ENCODE assay signal across 1 cellular context in the genomic region with DNA sequence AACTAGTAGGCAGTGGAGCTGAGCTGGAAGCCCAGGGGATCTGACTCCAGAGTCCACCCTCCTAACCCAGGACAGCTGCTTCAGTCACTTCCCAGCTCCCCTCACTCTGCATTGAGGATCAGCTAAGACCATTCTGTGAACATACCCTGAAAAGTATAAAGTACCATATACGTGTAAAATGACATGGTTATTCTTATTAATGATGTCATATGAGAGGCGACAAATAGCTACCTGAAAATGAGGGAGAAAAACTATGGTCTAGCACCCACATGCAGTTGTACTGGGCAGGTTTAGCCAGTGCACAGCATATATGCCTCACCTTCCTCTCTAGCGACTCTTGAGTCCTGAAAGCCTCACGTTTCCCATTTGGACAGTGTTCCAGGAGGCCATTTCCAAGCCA.
A peak's percentile ranks its signal among the peaks of the same experiment; 100 is the strongest.
TF ChIP-seq lines count a peak whose summit lies in the region.

No MANE protein-coding gene starts in this region.

TF ChIP-seq in GM12878, 131 proteins besides CTCF, POLR2A, EP300 and RAD21 (continued from another document):
- TF ChIP-seq MTA3 (IDR thresholded peaks at IDR 0.05; ENCODE audit: borderline replicate concordance, low read length) (no peak), CHD2 (IDR thresholded peaks at IDR 0.05; ENCODE audit: borderline replicate concordance, low read depth, low read length) (0 out of 2 replicates have a peak, but pooled peaks have one; percentile 15)
- TF ChIP-seq, protein P1, sequence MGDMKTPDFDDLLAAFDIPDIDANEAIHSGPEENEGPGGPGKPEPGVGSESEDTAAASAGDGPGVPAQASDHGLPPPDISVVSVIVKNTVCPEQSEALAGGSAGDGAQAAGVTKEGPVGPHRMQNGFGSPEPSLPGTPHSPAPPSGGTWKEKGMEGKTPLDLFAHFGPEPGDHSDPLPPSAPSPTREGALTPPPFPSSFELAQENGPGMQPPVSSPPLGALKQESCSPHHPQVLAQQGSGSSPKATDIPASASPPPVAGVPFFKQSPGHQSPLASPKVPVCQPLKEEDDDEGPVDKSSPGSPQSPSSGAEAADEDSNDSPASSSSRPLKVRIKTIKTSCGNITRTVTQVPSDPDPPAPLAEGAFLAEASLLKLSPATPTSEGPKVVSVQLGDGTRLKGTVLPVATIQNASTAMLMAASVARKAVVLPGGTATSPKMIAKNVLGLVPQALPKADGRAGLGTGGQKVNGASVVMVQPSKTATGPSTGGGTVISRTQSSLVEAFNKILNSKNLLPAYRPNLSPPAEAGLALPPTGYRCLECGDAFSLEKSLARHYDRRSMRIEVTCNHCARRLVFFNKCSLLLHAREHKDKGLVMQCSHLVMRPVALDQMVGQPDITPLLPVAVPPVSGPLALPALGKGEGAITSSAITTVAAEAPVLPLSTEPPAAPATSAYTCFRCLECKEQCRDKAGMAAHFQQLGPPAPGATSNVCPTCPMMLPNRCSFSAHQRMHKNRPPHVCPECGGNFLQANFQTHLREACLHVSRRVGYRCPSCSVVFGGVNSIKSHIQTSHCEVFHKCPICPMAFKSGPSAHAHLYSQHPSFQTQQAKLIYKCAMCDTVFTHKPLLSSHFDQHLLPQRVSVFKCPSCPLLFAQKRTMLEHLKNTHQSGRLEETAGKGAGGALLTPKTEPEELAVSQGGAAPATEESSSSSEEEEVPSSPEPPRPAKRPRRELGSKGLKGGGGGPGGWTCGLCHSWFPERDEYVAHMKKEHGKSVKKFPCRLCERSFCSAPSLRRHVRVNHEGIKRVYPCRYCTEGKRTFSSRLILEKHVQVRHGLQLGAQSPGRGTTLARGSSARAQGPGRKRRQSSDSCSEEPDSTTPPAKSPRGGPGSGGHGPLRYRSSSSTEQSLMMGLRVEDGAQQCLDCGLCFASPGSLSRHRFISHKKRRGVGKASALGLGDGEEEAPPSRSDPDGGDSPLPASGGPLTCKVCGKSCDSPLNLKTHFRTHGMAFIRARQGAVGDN (IDR thresholded peaks at IDR 0.05), result peak; percentile 50; the same call in 1 of the 2 replicates
TF ChIP-seq in GM12878: peak in this region for 4.
